In genomic region chr6:121848523-121849255, GRCh38 we compare ENCODE assay signal across 17 cellular contexts.
DNase-seq lines count a peak whose midpoint lies in the region; TF ChIP-seq lines count a peak whose summit lies in the region.
"Had no signal": no experiment of that assay in that cellular context is flagged by ENCODE, and none has a peak within 500 bp of the region (broad histone marks: within the 10 kb centered on the region; RNA-seq: fewer than 3 reads in every experiment).

No MANE protein-coding gene starts in this region.

- H3K9ac ChIP-seq in endodermal cell (ENCODE audit: extremely low read depth, low read length, poor library complexity, severe bottlenecking): no peak overlapping the region

- H3K4me3 ChIP-seq in NB4 (ENCODE audit: low read depth, low read length) (no peak overlapping the region), endodermal cell (ENCODE audit: low read length) (no peak overlapping the region)
- H3K4me3 ChIP-seq: body of pancreas, HAP-1 had no signal

- H3K27ac ChIP-seq in endodermal cell (ENCODE audit: low read depth, low read length): no peak overlapping the region
- H3K27ac ChIP-seq: body of pancreas, neutrophil had no signal

- peaks cover 4% of the 10 kb centered on the region for H3K27me3 Mint-ChIP-seq in endodermal cell (ENCODE audit: insufficient read depth)
- no peaks in the 10 kb centered on the region for H3K27me3 Mint-ChIP-seq in neural crest cell (ENCODE audit: low read depth)
- H3K27me3 Mint-ChIP-seq: activated CD4-positive, alpha-beta T cell treated with anti-CD3 and anti-CD28 coated beads for 36 hours; CD4-positive, alpha-beta memory T cell had no signal

- no peak for TF ChIP-seq POLR2A in NB4 (IDR thresholded peaks at IDR 0.05; ENCODE audit: extremely low read depth, insufficient read length)

- H3K9me3 ChIP-seq in endodermal cell (ENCODE audit: control insufficient read depth, low read length): peaks cover 15% of the 10 kb centered on the region
- H3K9me3 ChIP-seq: body of pancreas, HAP-1, neutrophil had no signal

- H3K4me1 ChIP-seq in endodermal cell (ENCODE audit: control insufficient read depth, insufficient read depth, low read length): peaks cover 7% of the 10 kb centered on the region

- peak overlapping the region; percentile 37 for H3K27ac Mint-ChIP-seq in endodermal cell
- peak overlapping the region; percentile 22 for H3K27ac Mint-ChIP-seq in neural crest cell (ENCODE audit: unreplicated experiment)
- H3K27ac Mint-ChIP-seq: activated CD4-positive, alpha-beta T cell treated with anti-CD3 and anti-CD28 coated beads for 36 hours; CD4-positive, alpha-beta memory T cell; stimulated activated naive CD8-positive, alpha-beta T cell treated with anti-CD3 and anti-CD28 coated beads, Interleukin-15, amount 100 ng/mL, for 72 hours had no signal

- no peak for TF ChIP-seq CTCF in NB4 (IDR thresholded peaks at IDR 0.05; ENCODE audit: low read depth, low read length)
- no peak for TF ChIP-seq CTCF in endodermal cell (conservative IDR thresholded peaks at IDR 0.05)
- TF ChIP-seq CTCF in neural crest cell (conservative IDR thresholded peaks at IDR 0.05): no peak

- H3K36me3 Mint-ChIP-seq in endodermal cell (ENCODE audit: low read depth): no peaks in the 10 kb centered on the region
- no peaks in the 10 kb centered on the region for H3K36me3 Mint-ChIP-seq in neural crest cell (ENCODE audit: low read depth)
- H3K36me3 Mint-ChIP-seq: CD4-positive, alpha-beta memory T cell had no signal

- H3K27me3 ChIP-seq in endodermal cell (ENCODE audit: control insufficient read depth, insufficient read depth, low read length, poor library complexity, severe bottlenecking): no peaks in the 10 kb centered on the region
- H3K27me3 ChIP-seq: body of pancreas, neutrophil had no signal

- no peaks in the 10 kb centered on the region for H3K36me3 ChIP-seq in endodermal cell (ENCODE audit: control insufficient read depth, insufficient read depth, low read length)
- H3K36me3 ChIP-seq: HAP-1, neutrophil had no signal

- DNase-seq in Ammon's horn (ENCODE audit: low spot score) (peak; percentile 34), NB4 (ENCODE audit: low read depth) (peak; percentile 71), endodermal cell (no peak), neural crest cell (ENCODE audit: low read depth, low spot score) (no peak), COLO668 (lab: John Stamatoyannopoulos, UW; ENCODE audit: unreplicated experiment) (no peak), NCI-H82 treated with DMSO at 0.1 percent for 48 hours (lab: John Stamatoyannopoulos, UW; ENCODE audit: unreplicated experiment) (no peak), RPMI8226 (no peak)
- DNase-seq in activated CD4-positive, alpha-beta T cell treated with anti-CD3 and anti-CD28 coated beads for 48 hours: no peak
- DNase-seq: activated CD8-positive, alpha-beta memory T cell treated with anti-CD3 and anti-CD28 coated beads, Interleukin-2, amount 50 U/mL, for 48 hours; activated gamma-delta T cell treated with Interleukin-2 at 50 U/mL for 16 hours; CD4-positive, alpha-beta memory T cell; NCI-H510A had no signal

- WGBS in endodermal cell (ENCODE audit: insufficient coverage in 1 of 2, insufficient read length in 1 of 2), 2 experiments: 85 to 90% methylated on average over 6 of the region's 6 CpGs

- H3K4me1 Mint-ChIP-seq in endodermal cell (peaks cover 26% of the 10 kb centered on the region), neural crest cell (peaks cover 38% of the 10 kb centered on the region)
- H3K4me1 Mint-ChIP-seq: CD4-positive, alpha-beta memory T cell; stimulated activated naive CD8-positive, alpha-beta T cell treated with anti-CD3 and anti-CD28 coated beads, Interleukin-15, amount 100 ng/mL, for 72 hours had no signal

- no peak overlapping the region for H3K4me3 Mint-ChIP-seq in endodermal cell
- H3K4me3 Mint-ChIP-seq in neural crest cell: no peak overlapping the region
- H3K4me3 Mint-ChIP-seq: activated CD4-positive, alpha-beta T cell treated with anti-CD3 and anti-CD28 coated beads for 36 hours; CD4-positive, alpha-beta memory T cell; stimulated activated naive CD8-positive, alpha-beta T cell treated with anti-CD3 and anti-CD28 coated beads, Interleukin-15, amount 100 ng/mL, for 72 hours had no signal

- H3K9me3 Mint-ChIP-seq in endodermal cell: peaks cover 4% of the 10 kb centered on the region
- H3K9me3 Mint-ChIP-seq in neural crest cell: peaks cover 4% of the 10 kb centered on the region
- H3K9me3 Mint-ChIP-seq: stimulated activated naive CD8-positive, alpha-beta T cell treated with anti-CD3 and anti-CD28 coated beads, Interleukin-15, amount 100 ng/mL, for 72 hours had no signal

Comparison
In these comparisons a context has a peak if more than half of its experiments do, and no peak if none do; other contexts are left out.
1. DNase-seq: peak in Ammon's horn (single experiment) and NB4 (single experiment); none in endodermal cell (single experiment), neural crest cell (single experiment), activated CD4-positive, alpha-beta T cell treated with anti-CD3 and anti-CD28 coated beads for 48 hours (single experiment), COLO668 (single experiment), NCI-H82 treated with DMSO at 0.1 percent for 48 hours (single experiment) and RPMI8226 (single experiment).